ENCODE assay signal across 16 cellular contexts in the genomic region with DNA sequence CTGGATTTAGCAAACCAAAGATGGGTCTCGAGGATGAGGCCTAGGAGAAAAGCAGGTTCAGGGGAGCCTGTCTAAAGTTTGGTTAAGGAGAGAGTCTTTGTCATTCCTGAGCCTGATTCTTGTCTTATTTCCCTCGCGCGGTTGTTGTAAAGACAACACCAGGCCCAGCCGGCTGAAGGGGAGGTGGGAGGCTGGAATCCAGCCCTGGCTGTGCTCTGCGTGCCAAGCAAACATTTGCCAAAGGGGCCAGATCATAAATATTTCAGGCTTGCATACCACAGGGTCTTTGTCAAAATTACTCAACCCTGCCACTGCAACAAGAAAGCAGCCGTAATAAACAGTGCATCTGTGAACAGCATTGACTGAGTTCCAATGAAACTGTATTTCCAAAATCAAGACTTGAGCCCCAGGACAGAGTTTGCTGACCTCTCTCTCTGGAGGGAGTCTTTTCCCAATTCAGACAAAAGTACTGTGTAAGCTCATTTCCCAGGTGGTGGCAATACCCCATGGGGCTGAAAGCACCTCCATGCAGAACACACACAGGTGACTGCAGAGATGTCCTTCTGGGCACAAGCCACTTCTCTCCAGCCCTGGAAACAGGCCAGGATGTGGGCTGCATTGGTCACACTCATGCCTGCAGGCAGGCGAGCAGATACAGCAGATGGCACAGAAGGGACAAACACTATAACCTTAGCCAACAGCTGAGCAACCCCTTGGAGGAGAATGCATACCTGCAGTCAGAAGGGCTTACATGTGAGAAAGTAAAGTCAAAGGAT.
DNase-seq lines count a peak whose midpoint lies in the region; ATAC-seq, FAIRE-seq and TF ChIP-seq lines count a peak whose summit lies in the region.
"Had no signal": no experiment of that assay in that cellular context is flagged by ENCODE, and none has a peak within 500 bp of the region (broad histone marks: within the 10 kb centered on the region; RNA-seq: fewer than 3 reads in every experiment).

No MANE protein-coding gene starts in this region.

- H3K9me3 ChIP-seq in A549 (no peaks in the 10 kb centered on the region), HAP-1 (no peaks in the 10 kb centered on the region)

- peak overlapping the region; percentile 83 for H3K27ac Mint-ChIP-seq in chondrocyte (ENCODE audit: unreplicated experiment)
- H3K27ac Mint-ChIP-seq: immature natural killer cell, memory B cell, nephron had no signal

- no peaks in the 10 kb centered on the region for H3K36me3 ChIP-seq in HAP-1 (replicated peaks)

- H3K4me1 ChIP-seq in A549, result peaks cover 55% of the 10 kb centered on the region
- no peaks in the 10 kb centered on the region for H3K4me1 ChIP-seq in HAP-1

- ATAC-seq in A549 (peak; percentile 42 to 76), GM19463 (IDR thresholded peaks at IDR 0.05; ENCODE audit: unreplicated experiment) (no peak)

- no peak for TF ChIP-seq POLR2A in A549 (IDR thresholded peaks at IDR 0.05; ENCODE audit: low read length)

- H3K4me3 ChIP-seq in A549 (no peak overlapping the region), HAP-1 (no peak overlapping the region)

- no peak overlapping the region for H3K4me3 Mint-ChIP-seq in chondrocyte (ENCODE audit: unreplicated experiment)
- H3K4me3 Mint-ChIP-seq: immature natural killer cell, memory B cell, nephron had no signal

- peak; percentile 36 to 69; a peak in 3 of 5 replicates for TF ChIP-seq EP300 in A549 (IDR thresholded peaks at IDR 0.05)

- CTCF ChIA-PET in A549 (lab: Yijun Ruan, JAX), result interaction anchor here (1.3 to 1.7 kb wide), 2 partner anchors 28 to 321 kb away, joined by 3 to 5 read pairs; no protein-coding TSS in a partner anchor

- DNase-seq in A549 (ENCODE audit: low read depth in 1 of 2, low spot score in 1 of 2), result peak in 1 of 2 experiments; percentile 81
- DNase-seq in EH (ENCODE audit: low read depth), result peak; percentile 97
- DNase-seq in NCI-H345 treated with DMSO at 0.1 percent for 48 hours (lab: John Stamatoyannopoulos, UW; ENCODE audit: unreplicated experiment), result peak; percentile 11
- no peak for DNase-seq in chondrocyte (ENCODE audit: low spot score)
- no peak for DNase-seq in inferior parietal cortex (ENCODE audit: extremely low spot score)
- no peak for DNase-seq in NCI-H1105 treated with DMSO at 0.1 percent for 48 hours (lab: John Stamatoyannopoulos, UW)
- no peak for DNase-seq in HAP-1 (ENCODE audit: low spot score in 2 of 2)
- DNase-seq: ACHN, activated gamma-delta T cell, immature natural killer cell, KG1, NCI-H1105, SHP77 treated with DMSO at 0.1 percent for 48 hours had no signal

- peak overlapping the region; percentile 57 to 86; a peak in 5 of 6 replicates for H3K27ac ChIP-seq in A549

- TF ChIP-seq CTCF in A549 (IDR thresholded peaks at IDR 0.05), result no peak
- no peak for TF ChIP-seq CTCF in chondrocyte (IDR thresholded peaks at IDR 0.05)

- no peaks in the 10 kb centered on the region for H3K27me3 Mint-ChIP-seq in chondrocyte (ENCODE audit: low read depth)
- H3K27me3 Mint-ChIP-seq: memory B cell had no signal

- FAIRE-seq in A549 (lab: Jason Lieb, UNC), result no peak

- WGBS in A549 (ENCODE audit: missing lambda C conversion rate), result 7% methylated on average over 8 of the region's 8 CpGs

- H3K4me1 Mint-ChIP-seq in chondrocyte (ENCODE audit: low read depth), result peaks cover 38% of the 10 kb centered on the region
- H3K4me1 Mint-ChIP-seq: immature natural killer cell, memory B cell, nephron had no signal

- no peak for TF ChIP-seq RAD21 in A549 (conservative IDR thresholded peaks at IDR 0.05 in 1 of 2, IDR thresholded peaks at IDR 0.05 in 1 of 2)

- POLR2A ChIA-PET in A549 (lab: Yijun Ruan, JAX), result interaction anchor here (0.6 kb wide), 1 partner anchor 14 kb away, joined by 6 read pairs; no protein-coding TSS in a partner anchor

- H3K27me3 ChIP-seq in HAP-1 (ENCODE audit: low read depth), result no peaks in the 10 kb centered on the region

- in situ Hi-C loops in HAP-1 (cut with MboI; ENCODE audit: low sequenced_read_pairs), result no loop called here

- H3K36me3 Mint-ChIP-seq in chondrocyte (ENCODE audit: low read depth), result peaks cover 3% of the 10 kb centered on the region
- H3K36me3 Mint-ChIP-seq: immature natural killer cell, memory B cell had no signal

- peak overlapping the region; percentile 68 for H3K4me2 ChIP-seq in A549

- H3K9me3 Mint-ChIP-seq in chondrocyte (ENCODE audit: low read depth), result peaks cover 5% of the 10 kb centered on the region

TF ChIP-seq in A549, 52 proteins besides CTCF, POLR2A, EP300 and RAD21:
- TF ChIP-seq, protein P1, sequence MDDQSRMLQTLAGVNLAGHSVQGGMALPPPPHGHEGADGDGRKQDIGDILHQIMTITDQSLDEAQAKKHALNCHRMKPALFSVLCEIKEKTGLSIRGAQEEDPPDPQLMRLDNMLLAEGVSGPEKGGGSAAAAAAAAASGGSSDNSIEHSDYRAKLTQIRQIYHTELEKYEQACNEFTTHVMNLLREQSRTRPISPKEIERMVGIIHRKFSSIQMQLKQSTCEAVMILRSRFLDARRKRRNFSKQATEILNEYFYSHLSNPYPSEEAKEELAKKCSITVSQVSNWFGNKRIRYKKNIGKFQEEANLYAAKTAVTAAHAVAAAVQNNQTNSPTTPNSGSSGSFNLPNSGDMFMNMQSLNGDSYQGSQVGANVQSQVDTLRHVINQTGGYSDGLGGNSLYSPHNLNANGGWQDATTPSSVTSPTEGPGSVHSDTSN (IDR thresholded peaks at IDR 0.05), result peak; percentile 55; the same call in 1 of the 2 replicates
- TF ChIP-seq CHD2 (IDR thresholded peaks at IDR 0.05; ENCODE audit: low read length, partially characterized antibody) (no peak), GATA3 (IDR thresholded peaks at IDR 0.05; ENCODE audit: borderline replicate concordance) (peak; percentile 80; the same call in 1 of the 2 replicates), EHF (CRISPR knock-in tag; IDR thresholded peaks at IDR 0.05) (peak; percentile 31; the same call in 1 of the 2 replicates), JUNB (IDR thresholded peaks at IDR 0.05) (peak; percentile 51), JUN (IDR thresholded peaks at IDR 0.05) (0 out of 5 replicates have a peak, but pooled peaks of 1 of the 2 experiments have one; percentile 38), ZNF302 (CRISPR knock-in tag; IDR thresholded peaks at IDR 0.05) (0 out of 2 replicates have a peak, but pooled peaks have one; percentile 15), HOXB5 (CRISPR knock-in tag; IDR thresholded peaks at IDR 0.05) (0 out of 2 replicates have a peak, but pooled peaks have one; percentile 52), BHLHE40 (IDR thresholded peaks at IDR 0.05; ENCODE audit: low read depth, low read length) (no peak), CEBPB (IDR thresholded peaks at IDR 0.05) (peak; percentile 25 to 86; a peak in 2 of 4 replicates), FOSL2 (IDR thresholded peaks at IDR 0.05) (no peak), FOSL2 (CRISPR knock-in tag; IDR thresholded peaks at IDR 0.05) (peak; percentile 41), NFE2L2 (conservative IDR thresholded peaks at IDR 0.05; ENCODE audit: low read length) (no peak), HOXB13 (CRISPR knock-in tag; IDR thresholded peaks at IDR 0.05; ENCODE audit: low read depth) (peak; percentile 30; the same call in 1 of the 2 replicates), NPAS2 (CRISPR knock-in tag; IDR thresholded peaks at IDR 0.05; ENCODE audit: borderline replicate concordance) (no peak), HOXA7 (CRISPR knock-in tag; IDR thresholded peaks at IDR 0.05) (0 out of 2 replicates have a peak, but pooled peaks have one; percentile 43), FOXS1 (CRISPR knock-in tag; IDR thresholded peaks at IDR 0.05) (peak; percentile 73; the same call in 1 of the 2 replicates)
- TF ChIP-seq, protein P2, sequence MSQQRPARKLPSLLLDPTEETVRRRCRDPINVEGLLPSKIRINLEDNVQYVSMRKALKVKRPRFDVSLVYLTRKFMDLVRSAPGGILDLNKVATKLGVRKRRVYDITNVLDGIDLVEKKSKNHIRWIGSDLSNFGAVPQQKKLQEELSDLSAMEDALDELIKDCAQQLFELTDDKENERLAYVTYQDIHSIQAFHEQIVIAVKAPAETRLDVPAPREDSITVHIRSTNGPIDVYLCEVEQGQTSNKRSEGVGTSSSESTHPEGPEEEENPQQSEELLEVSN (IDR thresholded peaks at IDR 0.05; ENCODE audit: borderline replicate concordance, low read depth), result peak; percentile 64; the same call in 1 of the 2 replicates
- TF ChIP-seq, protein P3, sequence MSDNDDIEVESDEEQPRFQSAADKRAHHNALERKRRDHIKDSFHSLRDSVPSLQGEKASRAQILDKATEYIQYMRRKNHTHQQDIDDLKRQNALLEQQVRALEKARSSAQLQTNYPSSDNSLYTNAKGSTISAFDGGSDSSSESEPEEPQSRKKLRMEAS (IDR thresholded peaks at IDR 0.05), result peak; percentile 77
- TF ChIP-seq, protein P4, sequence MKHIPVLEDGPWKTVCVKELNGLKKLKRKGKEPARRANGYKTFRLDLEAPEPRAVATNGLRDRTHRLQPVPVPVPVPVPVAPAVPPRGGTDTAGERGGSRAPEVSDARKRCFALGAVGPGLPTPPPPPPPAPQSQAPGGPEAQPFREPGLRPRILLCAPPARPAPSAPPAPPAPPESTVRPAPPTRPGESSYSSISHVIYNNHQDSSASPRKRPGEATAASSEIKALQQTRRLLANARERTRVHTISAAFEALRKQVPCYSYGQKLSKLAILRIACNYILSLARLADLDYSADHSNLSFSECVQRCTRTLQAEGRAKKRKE (CRISPR knock-in tag; IDR thresholded peaks at IDR 0.05; ENCODE audit: low read depth), result peak; percentile 90; the same call in 1 of the 2 replicates
TF ChIP-seq in A549: peak in this region for 15.

Comparison
In these comparisons a context has a peak if more than half of its experiments do, and no peak if none do; other contexts are left out.
1. DNase-seq: peak in EH (single experiment) and NCI-H345 treated with DMSO at 0.1 percent for 48 hours (single experiment); none in chondrocyte (single experiment), inferior parietal cortex (single experiment), NCI-H1105 treated with DMSO at 0.1 percent for 48 hours (single experiment) and HAP-1 (0 of 2).